17 cellular contexts compared by ENCODE assay signal in the genomic region with DNA sequence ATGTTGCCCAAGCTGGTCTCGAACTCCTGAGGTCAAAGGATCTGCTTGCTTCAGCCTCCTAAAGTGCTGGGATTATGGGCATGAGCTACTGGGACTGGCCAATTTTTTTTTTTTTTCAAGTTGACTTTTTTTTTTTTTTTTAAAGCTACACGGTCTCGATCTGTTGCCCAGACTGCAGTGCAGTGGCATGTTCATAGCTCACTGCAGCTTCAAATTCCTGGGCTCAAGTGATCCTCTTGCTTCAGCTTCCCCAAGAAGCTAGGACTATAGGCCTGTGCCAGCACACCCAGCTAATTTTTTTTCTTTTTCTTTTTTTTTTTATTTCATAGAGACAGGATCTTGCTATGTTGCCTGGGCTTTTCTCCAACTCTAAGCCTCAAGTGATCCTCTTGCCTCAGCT. TPM values are rescaled to one million over a fixed set of nuclear protein-coding genes. Genes with fewer than 3 reads are reported as not detected.
A peak's percentile ranks its signal among the peaks of the same experiment; 100 is the strongest.
DNase-seq lines count a peak whose midpoint lies in the region; ATAC-seq and TF ChIP-seq lines count a peak whose summit lies in the region.
"Had no signal": no experiment of that assay in that cellular context is flagged by ENCODE, and none has a peak within 500 bp of the region (broad histone marks: within the 10 kb centered on the region; RNA-seq: fewer than 3 reads in every experiment).

No MANE protein-coding gene starts in this region.

- intact Hi-C loops in sciatic nerve (cut with DNase I) = no loop called here

- no peak overlapping the region for H3K9ac ChIP-seq in SK-N-SH
- H3K9ac ChIP-seq in SU-DHL-6 (ENCODE audit: low read length) = no peak overlapping the region

- no peak overlapping the region for H3K4me3 ChIP-seq in SK-N-SH (ENCODE audit: low read depth in 2 of 2, low read length in 1 of 2)
- no peak overlapping the region for H3K4me3 ChIP-seq in SU-DHL-6 (ENCODE audit: insufficient read depth, low read length, poor library complexity, severe bottlenecking)
- no peak overlapping the region for H3K4me3 ChIP-seq in fibroblast of villous mesenchyme (ENCODE audit: low read depth, low read length)

- H3K27ac ChIP-seq in SK-N-SH (ENCODE audit: low read depth in 2 of 2, low read length in 1 of 2) (no peak overlapping the region), SU-DHL-6 (ENCODE audit: low read depth, low read length) (peak overlapping the region; percentile 46; the same call in 1 of the 2 replicates)
- H3K27ac ChIP-seq: VCaP had no signal

- POLR2A ChIA-PET in SK-N-SH (lab: Yijun Ruan, JAX) = no interaction called here

- ATAC-seq in SK-N-SH treated with all-trans-retinoic acid at 6 μM for 48 hours (peak; percentile 74), sciatic nerve (peak; percentile 80), omental fat pad (ENCODE audit: low FRiP score) (no peak), HG02678 (IDR thresholded peaks at IDR 0.05; ENCODE audit: unreplicated experiment) (no peak)
- ATAC-seq: activated CD8-positive, alpha-beta memory T cell treated with anti-CD3 and anti-CD28 coated beads, Interleukin-2, amount 10 ng/mL, durations not matched to agents 7 days and 5 days had no signal

- H3F3A ChIP-seq in SK-N-SH (replicated peaks; ENCODE audit: insufficient read depth) (peaks cover 6% of the 10 kb centered on the region), SU-DHL-6 (ENCODE audit: insufficient read depth) (peaks cover 72% of the 10 kb centered on the region)

- H3K9me2 ChIP-seq in SK-N-SH (no peaks in the 10 kb centered on the region), SU-DHL-6 (replicated peaks; ENCODE audit: insufficient read depth, low read length) (no peaks in the 10 kb centered on the region)

- H3K36me3 ChIP-seq in SK-N-SH (replicated peaks in 1 of 2; ENCODE audit: control insufficient read depth in 1 of 2, insufficient read depth in 2 of 2, low read length in 1 of 2) = no peaks in the 10 kb centered on the region
- peaks cover 8% of the 10 kb centered on the region; the same call in 1 of the 2 replicates for H3K36me3 ChIP-seq in SU-DHL-6 (ENCODE audit: low read length)

- DNase-seq in SK-N-SH (no peak), fibroblast of villous mesenchyme (ENCODE audit: low read depth) (peak; percentile 77), sciatic nerve (ENCODE audit: low spot score) (no peak), omental fat pad (ENCODE audit: low spot score) (no peak)
- no peak for DNase-seq in stimulated activated CD4-positive, alpha-beta T cell treated with anti-CD3 and anti-CD28 coated beads, Interleukin-4, amount 100 ng/mL, for 4 hours
- DNase-seq: 8988T; activated CD8-positive, alpha-beta memory T cell treated with anti-CD3 and anti-CD28 coated beads, Interleukin-2, amount 10 ng/mL, durations not matched to agents 7 days and 5 days; amniotic stem cell; Calu3; glutamatergic neuron; kidney glomerular epithelial cell; MV-4-11; nephron progenitor cell had no signal

- WGBS in SK-N-SH (ENCODE audit: low lambda C conversion rate) = 85% methylated on average over 3 of the region's 3 CpGs

- no peaks in the 10 kb centered on the region for H3K9me3 ChIP-seq in SK-N-SH
- no peaks in the 10 kb centered on the region for H3K9me3 ChIP-seq in SU-DHL-6 (ENCODE audit: insufficient read depth, low read length)

- no peak for TF ChIP-seq EP300 in SK-N-SH (IDR thresholded peaks at IDR 0.05; ENCODE audit: borderline replicate concordance in 1 of 2, low read depth in 1 of 2, low read length in 1 of 2)

- H3K4me2 ChIP-seq in SK-N-SH (no peak overlapping the region), SU-DHL-6 (ENCODE audit: low read depth, low read length, poor library complexity, severe bottlenecking) (peak overlapping the region; percentile 39)

- H3K27me3 ChIP-seq in SK-N-SH (ENCODE audit: insufficient read depth) = no peaks in the 10 kb centered on the region
- H3K27me3 ChIP-seq in SU-DHL-6 (ENCODE audit: low read length) = no peaks in the 10 kb centered on the region

- CTCF ChIA-PET in SK-N-SH (lab: Yijun Ruan, JAX) = interaction anchor here (1.2 to 1.9 kb wide), 3 partner anchors 22 to 60 kb away, joined by 3 to 5 read pairs (median 4); a partner anchor contains a TSS

- H3K79me2 ChIP-seq in SK-N-SH (ENCODE audit: insufficient read depth) (peaks cover 66% of the 10 kb centered on the region), SU-DHL-6 (ENCODE audit: insufficient read depth, low read length) (peaks cover 100% of the 10 kb centered on the region)

- TF ChIP-seq CTCF in SK-N-SH (IDR thresholded peaks at IDR 0.05) = no peak
- TF ChIP-seq CTCF in SU-DHL-6 (IDR thresholded peaks at IDR 0.05; ENCODE audit: insufficient read depth, low read length, poor library complexity, severe bottlenecking) = no peak
- no peak for TF ChIP-seq CTCF in fibroblast of villous mesenchyme (IDR thresholded peaks at IDR 0.05; ENCODE audit: insufficient read depth, low read depth, low read length)
- TF ChIP-seq CTCF in omental fat pad (IDR thresholded peaks at IDR 0.05) = no peak

- H4K20me1 ChIP-seq in SK-N-SH (ENCODE audit: insufficient read depth) (peaks cover 37% of the 10 kb centered on the region), SU-DHL-6 (ENCODE audit: low read depth, low read length) (peaks cover 69% of the 10 kb centered on the region)

- H3K4me1 ChIP-seq in SK-N-SH (ENCODE audit: control insufficient read depth in 1 of 2, insufficient read depth in 2 of 2, low read depth in 1 of 2, low read length in 1 of 2) = peaks cover 0 to 26% of the 10 kb centered on the region in 2 experiments; a peak in 2 of 4 replicates

- TF ChIP-seq RAD21 in SK-N-SH (IDR thresholded peaks at IDR 0.05; ENCODE audit: low read length) = no peak

- H2AFZ ChIP-seq in SK-N-SH (ENCODE audit: low read depth) (no peak overlapping the region), SU-DHL-6 (ENCODE audit: low read depth, low read length, severe bottlenecking) (no peak overlapping the region)

TF ChIP-seq in SK-N-SH treated with all-trans-retinoic acid at 6 μM for 48 hours, 23 proteins besides CTCF, POLR2A, EP300 and RAD21 (continues in another document):
- TF ChIP-seq ZFP3 (CRISPR knock-in tag; IDR thresholded peaks at IDR 0.05) (no peak), TCF4 (CRISPR knock-in tag; IDR thresholded peaks at IDR 0.05; ENCODE audit: borderline replicate concordance) (no peak), OSR1 (CRISPR knock-in tag; IDR thresholded peaks at IDR 0.05) (no peak), ZNF70 (CRISPR knock-in tag; IDR thresholded peaks at IDR 0.05) (no peak), CSDC2 (CRISPR knock-in tag; IDR thresholded peaks at IDR 0.05) (no peak)
- TF ChIP-seq, protein P1, sequence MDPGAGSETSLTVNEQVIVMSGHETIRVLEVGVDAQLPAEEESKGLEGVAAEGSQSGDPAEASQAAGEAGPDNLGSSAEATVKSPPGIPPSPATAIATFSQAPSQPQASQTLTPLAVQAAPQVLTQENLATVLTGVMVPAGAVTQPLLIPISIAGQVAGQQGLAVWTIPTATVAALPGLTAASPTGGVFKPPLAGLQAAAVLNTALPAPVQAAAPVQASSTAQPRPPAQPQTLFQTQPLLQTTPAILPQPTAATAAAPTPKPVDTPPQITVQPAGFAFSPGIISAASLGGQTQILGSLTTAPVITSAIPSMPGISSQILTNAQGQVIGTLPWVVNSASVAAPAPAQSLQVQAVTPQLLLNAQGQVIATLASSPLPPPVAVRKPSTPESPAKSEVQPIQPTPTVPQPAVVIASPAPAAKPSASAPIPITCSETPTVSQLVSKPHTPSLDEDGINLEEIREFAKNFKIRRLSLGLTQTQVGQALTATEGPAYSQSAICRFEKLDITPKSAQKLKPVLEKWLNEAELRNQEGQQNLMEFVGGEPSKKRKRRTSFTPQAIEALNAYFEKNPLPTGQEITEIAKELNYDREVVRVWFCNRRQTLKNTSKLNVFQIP (CRISPR knock-in tag; IDR thresholded peaks at IDR 0.05; ENCODE audit: borderline replicate concordance, low read depth) = no peak

TF ChIP-seq in SK-N-SH, 30 proteins besides CTCF, POLR2A, EP300 and RAD21 (continues in another document):
- TF ChIP-seq JUND (IDR thresholded peaks at IDR 0.05) (no peak), NFIC (IDR thresholded peaks at IDR 0.05; ENCODE audit: borderline replicate concordance) (no peak), EZH2phosphoT487 (IDR thresholded peaks at IDR 0.05; ENCODE audit: borderline replicate concordance, low read depth) (no peak), GATA2 (CRISPR knock-in tag; IDR thresholded peaks at IDR 0.05) (no peak)
- TF ChIP-seq, protein P2, sequence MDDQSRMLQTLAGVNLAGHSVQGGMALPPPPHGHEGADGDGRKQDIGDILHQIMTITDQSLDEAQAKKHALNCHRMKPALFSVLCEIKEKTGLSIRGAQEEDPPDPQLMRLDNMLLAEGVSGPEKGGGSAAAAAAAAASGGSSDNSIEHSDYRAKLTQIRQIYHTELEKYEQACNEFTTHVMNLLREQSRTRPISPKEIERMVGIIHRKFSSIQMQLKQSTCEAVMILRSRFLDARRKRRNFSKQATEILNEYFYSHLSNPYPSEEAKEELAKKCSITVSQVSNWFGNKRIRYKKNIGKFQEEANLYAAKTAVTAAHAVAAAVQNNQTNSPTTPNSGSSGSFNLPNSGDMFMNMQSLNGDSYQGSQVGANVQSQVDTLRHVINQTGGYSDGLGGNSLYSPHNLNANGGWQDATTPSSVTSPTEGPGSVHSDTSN (IDR thresholded peaks at IDR 0.05) = no peak
- TF ChIP-seq, protein P3, sequence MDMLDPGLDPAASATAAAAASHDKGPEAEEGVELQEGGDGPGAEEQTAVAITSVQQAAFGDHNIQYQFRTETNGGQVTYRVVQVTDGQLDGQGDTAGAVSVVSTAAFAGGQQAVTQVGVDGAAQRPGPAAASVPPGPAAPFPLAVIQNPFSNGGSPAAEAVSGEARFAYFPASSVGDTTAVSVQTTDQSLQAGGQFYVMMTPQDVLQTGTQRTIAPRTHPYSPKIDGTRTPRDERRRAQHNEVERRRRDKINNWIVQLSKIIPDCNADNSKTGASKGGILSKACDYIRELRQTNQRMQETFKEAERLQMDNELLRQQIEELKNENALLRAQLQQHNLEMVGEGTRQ (IDR thresholded peaks at IDR 0.05; ENCODE audit: borderline replicate concordance, low read depth, low read length) = no peak
- TF ChIP-seq, protein P4, sequence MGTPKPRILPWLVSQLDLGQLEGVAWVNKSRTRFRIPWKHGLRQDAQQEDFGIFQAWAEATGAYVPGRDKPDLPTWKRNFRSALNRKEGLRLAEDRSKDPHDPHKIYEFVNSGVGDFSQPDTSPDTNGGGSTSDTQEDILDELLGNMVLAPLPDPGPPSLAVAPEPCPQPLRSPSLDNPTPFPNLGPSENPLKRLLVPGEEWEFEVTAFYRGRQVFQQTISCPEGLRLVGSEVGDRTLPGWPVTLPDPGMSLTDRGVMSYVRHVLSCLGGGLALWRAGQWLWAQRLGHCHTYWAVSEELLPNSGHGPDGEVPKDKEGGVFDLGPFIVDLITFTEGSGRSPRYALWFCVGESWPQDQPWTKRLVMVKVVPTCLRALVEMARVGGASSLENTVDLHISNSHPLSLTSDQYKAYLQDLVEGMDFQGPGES (IDR thresholded peaks at IDR 0.05; ENCODE audit: low read depth, low read length) = no peak

RNA-seq across cellular contexts. Expression of a gene that starts 59.5 kb away (rescaled TPM):
- polyA plus RNA-seq in SK-N-SH (2012; rRNA removed) = 5.8 and 8.3 TPM in 2 replicates
- polyA plus RNA-seq in SK-N-SH (2012; cell fraction: cytosol; rRNA removed) = 6.4 and 6.7 TPM in 2 replicates
- polyA plus RNA-seq in SK-N-SH (2012; cell fraction: nucleus; rRNA removed) = 7.1 and 13.0 TPM in 2 replicates
- total RNA-seq in fibroblast of villous mesenchyme (35.4 and 63.0 TPM in 2 replicates), sciatic nerve (49.3 TPM), omental fat pad (10 to 100 TPM; 33.7 to 70.6 (median 43.7) TPM)

Comparison
In these comparisons a context has a peak if more than half of its experiments do, and no peak if none do; other contexts are left out.
1. ATAC-seq: peak in SK-N-SH treated with all-trans-retinoic acid at 6 μM for 48 hours (single experiment) and sciatic nerve (single experiment); none in omental fat pad (single experiment) and HG02678 (single experiment).